34 cellular contexts compared by ENCODE assay signal in the genomic region with DNA sequence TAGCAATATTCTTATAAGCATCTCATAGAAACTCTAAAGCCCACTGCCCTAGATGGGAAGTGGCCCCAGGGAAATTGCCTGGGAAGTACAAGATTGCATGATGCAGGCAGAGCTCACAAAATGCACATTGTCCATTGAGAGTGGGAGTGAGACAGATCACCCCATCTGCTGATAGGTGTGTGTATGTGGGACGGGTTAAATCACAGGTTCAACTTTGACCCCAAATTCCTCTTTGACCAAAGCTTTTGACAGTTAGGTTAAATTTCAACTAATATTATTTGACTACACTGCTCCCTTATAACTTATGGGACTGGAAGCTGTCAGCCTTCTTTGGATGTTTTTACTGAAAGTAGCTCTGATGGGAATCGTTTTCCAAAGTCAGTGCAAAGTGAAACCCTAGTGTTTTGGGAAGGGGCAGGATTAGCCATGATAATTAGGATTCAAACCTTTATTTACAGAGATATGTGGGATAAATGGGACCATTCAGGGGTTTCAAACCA. TPM values are rescaled to one million over a fixed set of nuclear protein-coding genes. Genes with fewer than 3 reads are reported as not detected.
"Had no signal": no experiment of that assay in that cellular context is flagged by ENCODE, and none has a peak within 500 bp of the region (broad histone marks: within the 10 kb centered on the region; RNA-seq: fewer than 3 reads in every experiment).

No MANE protein-coding gene starts in this region.

- H3K36me3 Mint-ChIP-seq: activated naive CD4-positive, alpha-beta T cell treated with anti-CD3 and anti-CD28 coated beads, Interleukin-2, amount 10 ng/mL, durations not matched to agents 7 days and 5 days; activated naive CD8-positive, alpha-beta T cell treated with anti-CD3 and anti-CD28 coated beads, Interleukin-2, amount 10 ng/mL, durations not matched to agents 7 days and 5 days; naive thymus-derived CD4-positive, alpha-beta T cell had no signal

- H3K4me1 Mint-ChIP-seq: activated CD4-positive, alpha-beta memory T cell treated with anti-CD3 and anti-CD28 coated beads, Interleukin-2, amount 10 ng/mL, durations not matched to agents 7 days and 5 days; activated CD4-positive, alpha-beta T cell treated with anti-CD3 and anti-CD28 coated beads, Interleukin-2, amount 10 ng/mL, durations not matched to agents 24 days and 14 days; activated naive CD4-positive, alpha-beta T cell treated with anti-CD3 and anti-CD28 coated beads, Interleukin-2, amount 10 ng/mL, durations not matched to agents 7 days and 5 days; activated naive CD8-positive, alpha-beta T cell treated with anti-CD3 and anti-CD28 coated beads, Interleukin-2, amount 10 ng/mL, durations not matched to agents 7 days and 5 days; endodermal cell; naive thymus-derived CD4-positive, alpha-beta T cell; stimulated activated naive B cell treated with anti-CD40 and anti-IgM and Interleukin-4, amounts not matched to agents 10 μg/mL and 1 μg/mL and 100 μg/mL, for 72 hours had no signal

- H3K27ac Mint-ChIP-seq: activated CD4-positive, alpha-beta memory T cell treated with anti-CD3 and anti-CD28 coated beads, Interleukin-2, amount 10 ng/mL, durations not matched to agents 7 days and 5 days; activated CD4-positive, alpha-beta T cell treated with anti-CD3 and anti-CD28 coated beads, Interleukin-2, amount 10 ng/mL, durations not matched to agents 24 days and 14 days; activated naive CD4-positive, alpha-beta T cell treated with anti-CD3 and anti-CD28 coated beads, Interleukin-2, amount 10 ng/mL, durations not matched to agents 7 days and 5 days; activated naive CD8-positive, alpha-beta T cell treated with anti-CD3 and anti-CD28 coated beads, Interleukin-2, amount 10 ng/mL, durations not matched to agents 7 days and 5 days; activated T-cell treated with anti-CD3 and anti-CD28 coated beads, Interleukin-2, amount 50 U/mL, for 24 hours; endodermal cell; naive thymus-derived CD4-positive, alpha-beta T cell; progenitor cell of endocrine pancreas; stimulated activated naive B cell treated with anti-CD40 and anti-IgM and Interleukin-4, amounts not matched to agents 10 μg/mL and 1 μg/mL and 100 μg/mL, for 72 hours; T-helper 1 cell treated with Interleukin-12 subunit alpha and Interleukin-12 subunit beta and Interleukin-4 antibody, amounts not matched to agents 30 μg/mL and 1 μg/mL, for 36 hours had no signal

- H3K4me1 ChIP-seq: ascending aorta, heart left ventricle, sigmoid colon, stomach, thyroid gland, upper lobe of right lung had no signal

- H3K27ac ChIP-seq: ascending aorta, brain microvascular endothelial cell, heart left ventricle, ovary, sigmoid colon, stomach, thyroid gland, upper lobe of right lung, WERI-Rb-1 had no signal

- H3K36me3 ChIP-seq: ascending aorta, brain microvascular endothelial cell, heart left ventricle, ovary, sigmoid colon, stomach, thyroid gland, upper lobe of right lung, WERI-Rb-1 had no signal

- H3K9me3 Mint-ChIP-seq: activated CD4-positive, alpha-beta memory T cell treated with anti-CD3 and anti-CD28 coated beads, Interleukin-2, amount 10 ng/mL, durations not matched to agents 7 days and 5 days; activated naive CD4-positive, alpha-beta T cell treated with anti-CD3 and anti-CD28 coated beads, Interleukin-2, amount 10 ng/mL, durations not matched to agents 7 days and 5 days; activated naive CD8-positive, alpha-beta T cell treated with anti-CD3 and anti-CD28 coated beads, Interleukin-2, amount 10 ng/mL, durations not matched to agents 7 days and 5 days; activated T-cell treated with anti-CD3 and anti-CD28 coated beads, Interleukin-2, amount 50 U/mL, for 24 hours; endodermal cell; T-helper 1 cell treated with Interleukin-12 subunit alpha and Interleukin-12 subunit beta and Interleukin-4 antibody, amounts not matched to agents 30 μg/mL and 1 μg/mL, for 36 hours had no signal

- H3K4me3 Mint-ChIP-seq: activated CD4-positive, alpha-beta memory T cell treated with anti-CD3 and anti-CD28 coated beads, Interleukin-2, amount 10 ng/mL, durations not matched to agents 7 days and 5 days; activated CD4-positive, alpha-beta T cell treated with anti-CD3 and anti-CD28 coated beads, Interleukin-2, amount 10 ng/mL, durations not matched to agents 24 days and 14 days; activated naive CD4-positive, alpha-beta T cell treated with anti-CD3 and anti-CD28 coated beads, Interleukin-2, amount 10 ng/mL, durations not matched to agents 7 days and 5 days; activated naive CD8-positive, alpha-beta T cell treated with anti-CD3 and anti-CD28 coated beads, Interleukin-2, amount 10 ng/mL, durations not matched to agents 7 days and 5 days; activated T-cell treated with anti-CD3 and anti-CD28 coated beads, Interleukin-2, amount 50 U/mL, for 24 hours; endodermal cell; naive thymus-derived CD4-positive, alpha-beta T cell; stimulated activated naive B cell treated with anti-CD40 and anti-IgM and Interleukin-4, amounts not matched to agents 10 μg/mL and 1 μg/mL and 100 μg/mL, for 72 hours; T-helper 1 cell treated with Interleukin-12 subunit alpha and Interleukin-12 subunit beta and Interleukin-4 antibody, amounts not matched to agents 30 μg/mL and 1 μg/mL, for 36 hours had no signal

- ATAC-seq: esophagus mucosa; heart left ventricle; left ventricle myocardium superior; naive thymus-derived CD4-positive, alpha-beta T cell; stimulated activated naive B cell treated with anti-CD40 and anti-IgM and Interleukin-4, amounts not matched to agents 10 μg/mL and 1 μg/mL and 100 μg/mL, for 72 hours; upper lobe of right lung had no signal

- H3K27me3 ChIP-seq: ascending aorta, brain microvascular endothelial cell, ovary, sigmoid colon, thyroid gland, upper lobe of right lung had no signal

- H3K4me3 ChIP-seq: ascending aorta, heart left ventricle, ovary, sigmoid colon, smooth muscle cell, stomach, thyroid gland, upper lobe of right lung had no signal

- H3K9me3 ChIP-seq: ovary, thyroid gland, upper lobe of right lung had no signal

- DNase-seq: activated CD4-positive, alpha-beta memory T cell treated with anti-CD3 and anti-CD28 coated beads, Interleukin-2, amount 10 ng/mL, durations not matched to agents 7 days and 5 days; activated CD4-positive, alpha-beta T cell treated with anti-CD3 and anti-CD28 coated beads, Interleukin-2, amount 10 ng/mL, durations not matched to agents 24 days and 14 days; activated CD4-positive, CD25-positive, alpha-beta regulatory T cell treated with anti-CD3 and anti-CD28 coated beads, Interleukin-2, amount 50 U/mL, for 72 hours; activated CD8-positive, alpha-beta memory T cell treated with anti-CD3 and anti-CD28 coated beads, Interleukin-2, amount 50 U/mL, for 48 hours; activated gamma-delta T cell; activated naive CD4-positive, alpha-beta T cell treated with anti-CD3 and anti-CD28 coated beads, Interleukin-2, amount 10 ng/mL, durations not matched to agents 7 days and 5 days; activated naive CD8-positive, alpha-beta T cell treated with anti-CD3 and anti-CD28 coated beads, Interleukin-2, amount 10 ng/mL, durations not matched to agents 7 days and 5 days; activated T-cell treated with anti-CD3 and anti-CD28 coated beads, Interleukin-2, amount 50 U/mL, for 24 hours; brain microvascular endothelial cell; cortex of kidney; endodermal cell; foreskin fibroblast; heart left ventricle; kidney glomerular epithelial cell; left ventricle myocardium superior; mammary epithelial cell; naive thymus-derived CD4-positive, alpha-beta T cell; ovary; retina; sigmoid colon; stimulated activated CD4-positive, alpha-beta T cell treated with anti-CD3 and anti-CD28 coated beads, Interleukin-1b, Interleukin-23, amount 100 ng/mL, for 48 hours; stimulated activated naive B cell treated with anti-CD40 and anti-IgM and Interleukin-4, amounts not matched to agents 10 μg/mL and 1 μg/mL and 100 μg/mL, for 72 hours; stomach; T1000; thyroid gland; upper lobe of right lung; WERI-Rb-1 had no signal

RNA-seq across cellular contexts. Expression of gene FABP1, which starts 11.4 kb away (rescaled TPM):
- total RNA-seq: activated CD4-positive, alpha-beta memory T cell treated with anti-CD3 and anti-CD28 coated beads, Interleukin-2, amount 10 ng/mL, durations not matched to agents 7 days and 5 days; activated CD4-positive, alpha-beta T cell treated with anti-CD3 and anti-CD28 coated beads, Interleukin-2, amount 10 ng/mL, durations not matched to agents 24 days and 14 days; activated naive CD8-positive, alpha-beta T cell treated with anti-CD3 and anti-CD28 coated beads, Interleukin-2, amount 10 ng/mL, durations not matched to agents 7 days and 5 days; ascending aorta; cardiac septum; endodermal cell; esophagus mucosa; heart left ventricle; left ventricle myocardium superior; mammary epithelial cell; naive thymus-derived CD4-positive, alpha-beta T cell; smooth muscle cell; thyroid gland; upper lobe of right lung had no signal
- polyA plus RNA-seq: mammary epithelial cell; naive thymus-derived CD4-positive, alpha-beta T cell; neural cell had no signal

RNA-seq across cellular contexts. Expression of gene THNSL2, which starts 30.9 kb away (rescaled TPM):
- total RNA-seq: activated CD4-positive, alpha-beta memory T cell treated with anti-CD3 and anti-CD28 coated beads, Interleukin-2, amount 10 ng/mL, durations not matched to agents 7 days and 5 days had no signal
